14 cellular contexts compared by ENCODE assay signal in genomic region chr22:29475550-29475949, GRCh38. TPM values are rescaled to one million over a fixed set of nuclear protein-coding genes. Genes with fewer than 3 reads are reported as not detected.
DNase-seq lines count a peak whose midpoint lies in the region; ATAC-seq, FAIRE-seq and TF ChIP-seq lines count a peak whose summit lies in the region.
"Had no signal": no experiment of that assay in that cellular context is flagged by ENCODE, and none has a peak within 500 bp of the region (broad histone marks: within the 10 kb centered on the region; RNA-seq: fewer than 3 reads in every experiment).

No MANE protein-coding gene starts in this region.

- no peak for FAIRE-seq in urothelium cell line (lab: Jason Lieb, UNC)
- FAIRE-seq: D721Med had no signal

- no peaks in the 10 kb centered on the region for H3K27me3 ChIP-seq in WERI-Rb-1 (ENCODE audit: insufficient read depth, low read depth, severe bottlenecking)
- H3K27me3 ChIP-seq in gastroesophageal sphincter = peaks cover 96% of the 10 kb centered on the region

- WGBS in gastroesophageal sphincter (ENCODE audit: low coverage in 1 of 2), 2 donors = 49 to 88% methylated on average over 3 to 8 of the region's 8 CpGs

- H3K4me3 Mint-ChIP-seq in IgD-negative memory B cell = peak overlapping the region in 3 of 4 donors; percentile 11 to 92 (median 83)

- TF ChIP-seq POLR2A in gastroesophageal sphincter (IDR thresholded peaks at IDR 0.05) = no peak

- CTCF ChIA-PET in GM10248 (lab: Yijun Ruan, JAX) = interaction anchor here (1.1 kb wide), 1 partner anchor 11 kb away, joined by 4 read pairs; no protein-coding TSS in a partner anchor

- peaks cover 0 to 24% (median 8%) of the 10 kb centered on the region in 3 donors for H3K4me1 ChIP-seq in gastroesophageal sphincter

- H3K27ac ChIP-seq in WERI-Rb-1 (0 out of 2 replicates have a peak overlapping the region, but pooled peaks have one; percentile 39), caudate nucleus (ENCODE audit: low read depth, low read length) (no peak overlapping the region), gastroesophageal sphincter (no peak overlapping the region)

- peaks cover 24 to 38% (median 26%) of the 10 kb centered on the region in 3 donors for H3K4me1 Mint-ChIP-seq in IgD-negative memory B cell

- H3K36me3 ChIP-seq in WERI-Rb-1 = no peaks in the 10 kb centered on the region
- no peaks in the 10 kb centered on the region for H3K36me3 ChIP-seq in gastroesophageal sphincter

- DNase-seq in GM10248 (ENCODE audit: extremely low spot score) = peak; percentile 51
- DNase-seq in WERI-Rb-1 = peak; percentile 66
- DNase-seq in caudate nucleus (lab: John Stamatoyannopoulos, UW) = no peak
- no peak for DNase-seq in GF-D8 (lab: John Stamatoyannopoulos, UW)
- no peak for DNase-seq in urothelium cell line (ENCODE audit: low spot score)
- DNase-seq: activated CD4-positive, CD25-positive, alpha-beta regulatory T cell; activated naive CD4-positive, alpha-beta T cell treated with Interleukin-2 at 50 U/mL for 16 hours; GOT3; NCI-H345 had no signal

- H3K9me3 ChIP-seq in WERI-Rb-1 (ENCODE audit: severe bottlenecking) = no peaks in the 10 kb centered on the region
- peaks cover 0 to 5% (median 0%) of the 10 kb centered on the region in 3 donors for H3K9me3 ChIP-seq in gastroesophageal sphincter

- TF ChIP-seq CTCF in GM10248 (IDR thresholded peaks at IDR 0.05; ENCODE audit: control extremely low read depth, extremely low read depth, low read depth, missing control alignments) (no peak), WERI-Rb-1 (IDR thresholded peaks at IDR 0.05; ENCODE audit: low read depth, low read length) (no peak), gastroesophageal sphincter (IDR thresholded peaks at IDR 0.05) (no peak)

- H3K36me3 Mint-ChIP-seq in IgD-negative memory B cell = peaks cover 3% of the 10 kb centered on the region

- ATAC-seq in GM19463 (IDR thresholded peaks at IDR 0.05; ENCODE audit: unreplicated experiment) (peak; percentile 62), gastroesophageal sphincter (no peak)

- no peak for TF ChIP-seq EP300 in gastroesophageal sphincter (IDR thresholded peaks at IDR 0.05)

- peaks cover 36% of the 10 kb centered on the region for H3K27me3 Mint-ChIP-seq in IgD-negative memory B cell

- no peak overlapping the region for H3K4me3 ChIP-seq in WERI-Rb-1 (ENCODE audit: low read depth, low read length)
- no peak overlapping the region for H3K4me3 ChIP-seq in gastroesophageal sphincter

- POLR2A ChIA-PET in GM10248 (lab: Yijun Ruan, JAX) = interaction anchor here (0.6 kb wide), 1 partner anchor 50 kb away, joined by 4 read pairs; no protein-coding TSS in a partner anchor

- no peaks in the 10 kb centered on the region for H3K9me3 Mint-ChIP-seq in IgD-negative memory B cell

- peak overlapping the region in 2 of 3 donors; percentile 57 to 62 for H3K27ac Mint-ChIP-seq in IgD-negative memory B cell

RNA-seq across cellular contexts. Expression of gene NEFH, which starts 4.5 kb away (rescaled TPM):
- 0.98 TPM for polyA plus RNA-seq in IgD-negative memory B cell
- total RNA-seq in gastroesophageal sphincter = 1 to 10 TPM in 2 of 4 donors, under 1 TPM in 2; 0.62 to 1.3 (median 1.1) TPM

RNA-seq across cellular contexts. Expression of gene RFPL1, which starts 37.2 kb away (rescaled TPM):
- polyA plus RNA-seq in IgD-negative memory B cell = not detected
- total RNA-seq in gastroesophageal sphincter = not detected
- total RNA-seq: subcutaneous adipose tissue had no signal

Comparison
In these comparisons a context has a peak if more than half of its experiments do, and no peak if none do; other contexts are left out.
1. DNase-seq: peak in GM10248 (single experiment) and WERI-Rb-1 (single experiment); none in caudate nucleus (0 of 61), GF-D8 (single experiment) and urothelium cell line (single experiment).